In the genomic region with DNA sequence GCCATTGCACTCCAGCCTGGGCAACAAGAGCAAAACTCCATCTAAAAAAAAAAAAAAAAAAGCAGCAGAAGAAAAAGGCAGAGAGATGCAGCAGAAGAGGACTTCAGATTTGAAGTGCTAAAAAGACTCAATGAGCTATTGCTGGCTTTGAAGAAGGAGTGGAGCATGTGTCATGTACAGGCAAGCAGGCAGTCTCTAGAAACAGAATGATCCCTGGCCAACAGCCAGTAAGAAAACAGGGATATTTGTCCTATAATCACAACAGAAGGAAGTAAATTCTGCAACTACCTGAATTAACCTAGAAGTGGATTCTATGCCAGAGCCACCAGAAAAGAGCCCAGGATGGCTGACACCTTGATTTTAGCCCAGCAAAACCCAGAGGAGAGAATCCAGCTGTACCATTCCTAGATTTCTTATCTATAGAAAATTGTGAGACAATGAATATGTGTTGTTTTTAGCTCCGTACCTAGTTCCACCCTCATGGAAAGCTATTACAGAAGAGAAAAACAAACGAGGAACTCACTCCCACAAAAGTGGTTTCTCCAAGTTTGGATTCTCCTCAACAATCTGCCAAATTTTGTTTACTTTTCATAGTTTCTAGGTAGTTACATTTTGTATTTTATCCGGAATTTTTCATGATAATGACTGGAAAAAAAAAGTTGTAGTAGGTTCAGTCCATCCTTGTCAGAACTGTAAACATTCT, we compare ENCODE assay signal across 31 cellular contexts.
A peak's percentile ranks its signal among the peaks of the same experiment; 100 is the strongest.
DNase-seq lines count a peak whose midpoint lies in the region; ATAC-seq and TF ChIP-seq lines count a peak whose summit lies in the region.
"Had no signal": no experiment of that assay in that cellular context is flagged by ENCODE, and none has a peak within 500 bp of the region (broad histone marks: within the 10 kb centered on the region; RNA-seq: fewer than 3 reads in every experiment).

No MANE protein-coding gene starts in this region.

- H3K4me1 ChIP-seq in ACC112 (ENCODE audit: control insufficient read depth, insufficient read depth, low read length, unreplicated experiment), result peaks cover 13% of the 10 kb centered on the region
- no peaks in the 10 kb centered on the region; the same call in 1 of the 2 replicates for H3K4me1 ChIP-seq in PC-3 (ENCODE audit: insufficient read depth, low read length)
- H3K4me1 ChIP-seq: BLaER1, left lung had no signal

- TF ChIP-seq CTCF in PC-3 (conservative IDR thresholded peaks at IDR 0.05; ENCODE audit: low read depth, low read length) (no peak), fibroblast of the aortic adventitia (IDR thresholded peaks at IDR 0.05; ENCODE audit: insufficient read depth, low read length) (no peak), HFFc6 (IDR thresholded peaks at IDR 0.05) (no peak)

- ATAC-seq in PC-3 (no peak; the same call in 1 of the 2 replicates), GM19452 (IDR thresholded peaks at IDR 0.05; ENCODE audit: unreplicated experiment) (no peak)
- ATAC-seq: left lung; stimulated activated memory B cell treated with anti-CD40 and anti-IgM and Interleukin-4, amounts not matched to agents 10 μg/mL and 1 μg/mL and 100 μg/mL, for 72 hours; T-helper 17 cell had no signal

- no peaks in the 10 kb centered on the region; the same call in 1 of the 2 replicates for H3K9me3 Mint-ChIP-seq in HFFc6
- H3K9me3 Mint-ChIP-seq: activated naive CD4-positive, alpha-beta T cell treated with anti-CD3 and anti-CD28 coated beads for 36 hours; type B pancreatic cell had no signal

- intact Hi-C loops in PC-3 (cut with micrococcal nuclease), result no loop called here

- no peak overlapping the region for H3K9ac ChIP-seq in PC-3 (ENCODE audit: low read length)
- H3K9ac ChIP-seq: BLaER1, KMS-11 had no signal

- POLR2A ChIA-PET in PC-3 (lab: Charles Lee; ENCODE audit: unreplicated experiment), result no interaction called here

- H3F3A ChIP-seq in PC-3 (ENCODE audit: low read length, unreplicated experiment), result no peaks in the 10 kb centered on the region

- H3K27ac Mint-ChIP-seq in HFFc6, result no peak overlapping the region
- H3K27ac Mint-ChIP-seq: activated CD4-positive, alpha-beta memory T cell treated with anti-CD3 and anti-CD28 coated beads, Interleukin-2, amount 10 ng/mL, durations not matched to agents 7 days and 5 days; activated naive CD4-positive, alpha-beta T cell treated with anti-CD3 and anti-CD28 coated beads for 36 hours; activated T-helper 1 cell treated with anti-CD3 and anti-CD28 coated beads, Interleukin-12 subunit alpha, Interleukin-12 subunit beta, Interleukin-2, Interleukin-4 antibody, amounts not matched to agents 30 ng/mL and 10 ng/mL and 1 ng/mL, durations not matched to agents 14 hours and 24 hours and 36 hours; memory B cell; stimulated activated memory B cell treated with anti-CD40 and anti-IgM and Interleukin-4, amounts not matched to agents 10 μg/mL and 1 μg/mL and 100 μg/mL, for 72 hours; T-helper 17 cell; type B pancreatic cell had no signal

- H3K27ac ChIP-seq in ACC112 (ENCODE audit: low read depth, low read length) (no peak overlapping the region), PC-3 (ENCODE audit: low read length) (no peak overlapping the region)
- H3K27ac ChIP-seq: BLaER1, KMS-11, left lung, ovary had no signal

- no peaks in the 10 kb centered on the region for H3K9me3 ChIP-seq in PC-3 (ENCODE audit: low read length)
- H3K9me3 ChIP-seq: BLaER1, left lung, ovary had no signal

- no peak overlapping the region for H3K4me3 ChIP-seq in ACC112 (ENCODE audit: low read depth, low read length)
- H3K4me3 ChIP-seq in PC-3 (ENCODE audit: low read length), result no peak overlapping the region
- H3K4me3 ChIP-seq in fibroblast of the aortic adventitia (ENCODE audit: low read depth, low read length), result no peak overlapping the region
- H3K4me3 ChIP-seq: BLaER1, left lung, ovary had no signal

- peaks cover 15% of the 10 kb centered on the region for H3K36me3 Mint-ChIP-seq in HFFc6 (ENCODE audit: low read depth)
- H3K36me3 Mint-ChIP-seq: memory B cell; stimulated activated memory B cell treated with anti-CD40 and anti-IgM and Interleukin-4, amounts not matched to agents 10 μg/mL and 1 μg/mL and 100 μg/mL, for 72 hours; type B pancreatic cell had no signal

- peak; percentile 10 for DNase-seq in DMS79 (lab: John Stamatoyannopoulos, UW)
- peak; percentile 13 for DNase-seq in PC-3
- peak; percentile 88 for DNase-seq in fibroblast of the aortic adventitia (ENCODE audit: low read depth)
- DNase-seq in D341Med (ENCODE audit: low spot score), result no peak
- no peak for DNase-seq in HFFc6
- DNase-seq: activated CD4-positive, alpha-beta memory T cell treated with anti-CD3 and anti-CD28 coated beads, Interleukin-2, amount 10 ng/mL, durations not matched to agents 7 days and 5 days; activated CD4-positive, alpha-beta T cell treated with anti-CD3 and anti-CD28 coated beads for 1 hour; activated CD8-positive, alpha-beta memory T cell treated with anti-CD3 and anti-CD28 coated beads, Interleukin-2, amount 50 U/mL, for 48 hours; activated naive CD4-positive, alpha-beta T cell treated with anti-CD3 and anti-CD28 coated beads for 36 hours; aorta; cortex of kidney; effector memory CD4-positive, alpha-beta T cell; EL; H7; head of caudate nucleus; islet precursor cell; left lung; NCI-H1436; NCI-H2081 treated with DMSO at 0.1 percent for 48 hours; NCI-H446 treated with DMSO at 0.1 percent for 48 hours; ovary; substantia nigra; T-helper 17 cell had no signal

- H3K27me3 Mint-ChIP-seq in HFFc6 (ENCODE audit: insufficient read depth), result no peaks in the 10 kb centered on the region
- H3K27me3 Mint-ChIP-seq: activated CD4-positive, alpha-beta memory T cell treated with anti-CD3 and anti-CD28 coated beads, Interleukin-2, amount 10 ng/mL, durations not matched to agents 7 days and 5 days; memory B cell; stimulated activated memory B cell treated with anti-CD40 and anti-IgM and Interleukin-4, amounts not matched to agents 10 μg/mL and 1 μg/mL and 100 μg/mL, for 72 hours; T-helper 17 cell had no signal

- H3K9me2 ChIP-seq in PC-3 (replicated peaks; ENCODE audit: low read length), result no peaks in the 10 kb centered on the region

- H3K4me3 Mint-ChIP-seq in HFFc6, result no peak overlapping the region
- H3K4me3 Mint-ChIP-seq: activated CD4-positive, alpha-beta memory T cell treated with anti-CD3 and anti-CD28 coated beads, Interleukin-2, amount 10 ng/mL, durations not matched to agents 7 days and 5 days; activated naive CD4-positive, alpha-beta T cell treated with anti-CD3 and anti-CD28 coated beads for 36 hours; activated T-helper 1 cell treated with anti-CD3 and anti-CD28 coated beads, Interleukin-12 subunit alpha, Interleukin-12 subunit beta, Interleukin-2, Interleukin-4 antibody, amounts not matched to agents 30 ng/mL and 10 ng/mL and 1 ng/mL, durations not matched to agents 14 hours and 24 hours and 36 hours; memory B cell; stimulated activated memory B cell treated with anti-CD40 and anti-IgM and Interleukin-4, amounts not matched to agents 10 μg/mL and 1 μg/mL and 100 μg/mL, for 72 hours; T-helper 17 cell; type B pancreatic cell had no signal

- H3K79me2 ChIP-seq in ACC112 (ENCODE audit: control insufficient read depth, insufficient read depth, low read length, unreplicated experiment), result no peaks in the 10 kb centered on the region
- H3K79me2 ChIP-seq in PC-3 (ENCODE audit: low read length), result no peaks in the 10 kb centered on the region

- H3K4me1 Mint-ChIP-seq in HFFc6 (ENCODE audit: low read depth), result peaks cover 47% of the 10 kb centered on the region
- H3K4me1 Mint-ChIP-seq: activated CD4-positive, alpha-beta memory T cell treated with anti-CD3 and anti-CD28 coated beads, Interleukin-2, amount 10 ng/mL, durations not matched to agents 7 days and 5 days; memory B cell; stimulated activated memory B cell treated with anti-CD40 and anti-IgM and Interleukin-4, amounts not matched to agents 10 μg/mL and 1 μg/mL and 100 μg/mL, for 72 hours; T-helper 17 cell had no signal

- H3K27me3 ChIP-seq in ACC112 (ENCODE audit: insufficient read depth, low read length) (no peaks in the 10 kb centered on the region), PC-3 (ENCODE audit: low read length) (no peaks in the 10 kb centered on the region)
- H3K27me3 ChIP-seq: BLaER1, left lung, ovary had no signal

- no peaks in the 10 kb centered on the region for H4K20me1 ChIP-seq in PC-3 (ENCODE audit: low read length)
- H4K20me1 ChIP-seq: BLaER1 had no signal

- no peaks in the 10 kb centered on the region for H3K36me3 ChIP-seq in ACC112 (ENCODE audit: insufficient read depth, low read length)
- H3K36me3 ChIP-seq in PC-3 (ENCODE audit: low read depth, low read length), result no peaks in the 10 kb centered on the region
- H3K36me3 ChIP-seq: BLaER1, left lung, ovary had no signal

- BruUV-seq in PC-3 (replicated peaks; lab: Mats Ljungman, UMichigan), result no TSS peak

- H3K4me2 ChIP-seq in PC-3 (ENCODE audit: low read length), result no peak overlapping the region
- H3K4me2 ChIP-seq: BLaER1, KMS-11 had no signal

- CTCF ChIA-PET in PC-3 (lab: Charles Lee), result interaction anchor here (1.2 kb wide), 1 partner anchor 638 kb away, joined by 5 read pairs; no protein-coding TSS in a partner anchor

- H2AFZ ChIP-seq in ACC112 (ENCODE audit: low read length, unreplicated experiment) (peak overlapping the region; percentile 29), PC-3 (ENCODE audit: low read length) (no peak overlapping the region)

Comparison
In these comparisons a context has a peak if more than half of its experiments do, and no peak if none do; other contexts are left out.
1. DNase-seq: peak in DMS79 (single experiment), PC-3 (single experiment) and fibroblast of the aortic adventitia (single experiment); none in D341Med (single experiment) and HFFc6 (single experiment).